ENCODE assay signal across 18 cellular contexts in the genomic region with DNA sequence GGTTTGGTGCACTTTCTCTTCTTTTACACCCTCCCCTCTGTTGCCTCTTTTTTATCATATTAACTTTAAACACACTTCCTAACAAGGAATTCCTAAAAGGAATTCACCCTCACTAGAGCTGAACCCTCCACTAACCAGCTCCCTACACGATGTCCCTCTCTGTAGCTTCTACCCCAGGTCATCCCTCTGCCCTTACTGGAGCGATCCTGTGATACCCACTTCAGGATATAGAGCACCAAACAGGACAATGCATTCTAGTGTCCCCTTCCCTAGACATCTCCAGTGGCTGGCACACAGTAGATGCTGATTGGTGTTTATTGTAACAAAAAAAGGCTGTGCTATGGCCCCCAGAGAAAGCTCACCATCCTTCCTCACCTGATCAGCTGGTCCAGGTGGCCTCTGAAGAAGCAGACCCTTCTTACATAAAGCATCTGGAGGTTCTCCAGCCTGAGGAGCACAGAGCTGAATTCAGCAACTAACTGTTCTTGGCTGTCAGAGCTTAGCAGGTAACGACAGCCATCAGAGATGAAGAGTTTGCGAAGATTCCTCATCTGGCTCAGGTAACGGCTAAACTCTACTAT. TPM values are rescaled to one million over a fixed set of nuclear protein-coding genes. Genes with fewer than 3 reads are reported as not detected.
DNase-seq lines count a peak whose midpoint lies in the region; ATAC-seq and TF ChIP-seq lines count a peak whose summit lies in the region.
"Had no signal": no experiment of that assay in that cellular context is flagged by ENCODE, and none has a peak within 500 bp of the region (broad histone marks: within the 10 kb centered on the region; RNA-seq: fewer than 3 reads in every experiment).

No MANE protein-coding gene starts in this region.

- H3K4me3 ChIP-seq in aorta (ENCODE audit: low read length in 2 of 2): no peak overlapping the region
- H3K4me3 ChIP-seq: GM12878, HAP-1 had no signal

- H3K4me1 ChIP-seq in aorta (ENCODE audit: control insufficient read depth in 1 of 2, insufficient read depth in 2 of 2, low read length in 2 of 2): no peaks in the 10 kb centered on the region
- H3K4me1 ChIP-seq: HAP-1 had no signal

- no peaks in the 10 kb centered on the region for H3K36me3 ChIP-seq in aorta (ENCODE audit: control insufficient read depth in 1 of 2, insufficient read depth in 2 of 2, low read length in 1 of 2)
- H3K36me3 ChIP-seq: HAP-1 had no signal

- H3K27ac Mint-ChIP-seq in progenitor cell of endocrine pancreas: no peak overlapping the region

- H3K27me3 ChIP-seq in aorta (ENCODE audit: control insufficient read depth in 1 of 2, insufficient read depth in 2 of 2, low read length in 1 of 2): peaks cover 0 to 2% of the 10 kb centered on the region in 2 donors

- H3K9me3 ChIP-seq in aorta (ENCODE audit: control insufficient read depth, low read length): peaks cover 1% of the 10 kb centered on the region
- H3K9me3 ChIP-seq: HAP-1 had no signal

- TF ChIP-seq CTCF in progenitor cell of endocrine pancreas (IDR thresholded peaks at IDR 0.05; ENCODE audit: unreplicated experiment): no peak

- H3K27me3 Mint-ChIP-seq in progenitor cell of endocrine pancreas: no peaks in the 10 kb centered on the region

- peaks cover 1% of the 10 kb centered on the region for H3K36me3 Mint-ChIP-seq in progenitor cell of endocrine pancreas (ENCODE audit: insufficient read depth)

- WGBS in aorta, 2 donors: 76 to 77% methylated on average over 5 of the region's 5 CpGs

- no peak overlapping the region for H3K4me3 Mint-ChIP-seq in progenitor cell of endocrine pancreas (ENCODE audit: low read depth)

- ATAC-seq in Right ventricle myocardium inferior (no peak), esophagus mucosa (peak; percentile 22), aorta (ENCODE audit: low FRiP score) (peak; percentile 48), HG03039 (IDR thresholded peaks at IDR 0.05; ENCODE audit: unreplicated experiment) (no peak), GM18907 (IDR thresholded peaks at IDR 0.05; ENCODE audit: unreplicated experiment) (no peak)
- ATAC-seq: GM12878 had no signal

- no peak overlapping the region for H3K27ac ChIP-seq in aorta (ENCODE audit: low read depth in 1 of 2, low read length in 2 of 2)
- H3K27ac ChIP-seq: C4-2B, HL-60 had no signal

- intact Hi-C loops in cardiac septum (cut with DNase I): no loop called here
- intact Hi-C loops in Right ventricle myocardium inferior (cut with DNase I): no loop called here
- intact Hi-C loops in aorta (cut with DNase I): no loop called here

- H3K4me1 Mint-ChIP-seq in progenitor cell of endocrine pancreas (ENCODE audit: low read depth): no peaks in the 10 kb centered on the region

- peaks cover 29% of the 10 kb centered on the region for H3K9me3 Mint-ChIP-seq in progenitor cell of endocrine pancreas (ENCODE audit: low read depth)

- DNase-seq in cardiac septum (ENCODE audit: low spot score) (peak; percentile 50), Right ventricle myocardium inferior (ENCODE audit: missing footprints) (no peak), progenitor cell of endocrine pancreas (ENCODE audit: low spot score, unreplicated experiment) (peak; percentile 5), aorta (no peak)
- DNase-seq: DND-41, MV-4-11, NCI-H1417, NCI-H1930, NCI-H69 had no signal

RNA-seq across cellular contexts. Expression of gene PRAMEF18, which starts 1.4 kb away (rescaled TPM):
- total RNA-seq in cardiac septum: not detected
- not detected for total RNA-seq in Right ventricle myocardium inferior
- total RNA-seq in esophagus mucosa: not detected
- total RNA-seq in progenitor cell of endocrine pancreas: not detected in 2 replicates
- not detected for total RNA-seq in aorta
- not detected for polyA plus RNA-seq in aorta
- total RNA-seq: GM12878, OCI-LY7, RPMI7951 had no signal
- polyA plus RNA-seq: GM12878 had no signal

RNA-seq across cellular contexts. Expression of gene PRAMEF13, which starts 23.4 kb away (rescaled TPM):
- total RNA-seq in cardiac septum: not detected
- not detected for total RNA-seq in Right ventricle myocardium inferior
- not detected for total RNA-seq in esophagus mucosa
- not detected in 2 replicates for total RNA-seq in progenitor cell of endocrine pancreas
- total RNA-seq in aorta: not detected
- polyA plus RNA-seq in aorta: not detected
- total RNA-seq: GM12878, OCI-LY7, RPMI7951 had no signal
- polyA plus RNA-seq: GM12878 had no signal

RNA-seq across cellular contexts. Expression of gene PRAMEF5, which starts 29.4 kb away (rescaled TPM):
- not detected for total RNA-seq in cardiac septum
- not detected for total RNA-seq in Right ventricle myocardium inferior
- not detected for total RNA-seq in esophagus mucosa
- total RNA-seq in progenitor cell of endocrine pancreas: not detected in 2 replicates
- total RNA-seq in aorta: not detected
- not detected for polyA plus RNA-seq in aorta
- total RNA-seq: GM12878, OCI-LY7, RPMI7951 had no signal
- polyA plus RNA-seq: GM12878 had no signal

RNA-seq across cellular contexts. Expression of gene PRAMEF9, which starts 52.9 kb away (rescaled TPM):
- total RNA-seq in cardiac septum: not detected
- not detected for total RNA-seq in Right ventricle myocardium inferior
- not detected for total RNA-seq in esophagus mucosa
- not detected in 2 replicates for total RNA-seq in progenitor cell of endocrine pancreas
- total RNA-seq in aorta: not detected
- polyA plus RNA-seq in aorta: not detected
- total RNA-seq: GM12878, OCI-LY7, RPMI7951 had no signal
- polyA plus RNA-seq: GM12878 had no signal

RNA-seq across cellular contexts. Expression of gene HNRNPCL4, which starts 59.1 kb away (rescaled TPM):
- total RNA-seq in cardiac septum (not detected), Right ventricle myocardium inferior (not detected), esophagus mucosa (not detected), progenitor cell of endocrine pancreas (not detected in 2 replicates), aorta (not detected)
- not detected for polyA plus RNA-seq in aorta
- total RNA-seq: GM12878, OCI-LY7, RPMI7951 had no signal

Comparison
In these comparisons a context has a peak if more than half of its experiments do, and no peak if none do; other contexts are left out.
1. DNase-seq: peak in cardiac septum (single experiment) and progenitor cell of endocrine pancreas (single experiment); none in Right ventricle myocardium inferior (single experiment) and aorta (0 of 2).
2. ATAC-seq: peak in esophagus mucosa (single experiment) and aorta (single experiment); none in Right ventricle myocardium inferior (single experiment), HG03039 (single experiment) and GM18907 (single experiment).